Comparison of ENCODE assay signal across 1 cellular context in genomic region chr14:22980672-22981089, GRCh38.
TF ChIP-seq lines count a peak whose summit lies in the region.

No MANE protein-coding gene starts in this region.

TF ChIP-seq in HepG2, 621 proteins besides CTCF, POLR2A, EP300 and RAD21 (continued from another document and continues in another):
- TF ChIP-seq ZHX2 (IDR thresholded peaks at IDR 0.05; ENCODE audit: low read depth) (0 out of 2 replicates have a peak, but pooled peaks have one; percentile 24), ZHX2 (CRISPR knock-in tag; IDR thresholded peaks at IDR 0.05; ENCODE audit: borderline replicate concordance) (no peak), TEF (CRISPR knock-in tag; IDR thresholded peaks at IDR 0.05) (no peak), DMAP1 (CRISPR knock-in tag; IDR thresholded peaks at IDR 0.05) (peak; percentile 77), ZNF607 (CRISPR knock-in tag; IDR thresholded peaks at IDR 0.05; ENCODE audit: borderline replicate concordance) (no peak), KDM6A (CRISPR knock-in tag; IDR thresholded peaks at IDR 0.05; ENCODE audit: low read depth) (peak; percentile 35; the same call in 1 of the 2 replicates), SP1 (IDR thresholded peaks at IDR 0.05) (no peak), SP1 (CRISPR knock-in tag; IDR thresholded peaks at IDR 0.05) (peak; percentile 48; the same call in 1 of the 2 replicates), ZNF672 (CRISPR knock-in tag; IDR thresholded peaks at IDR 0.05) (no peak), GTF2F1 (IDR thresholded peaks at IDR 0.05; ENCODE audit: low read length) (no peak), TFE3 (CRISPR knock-in tag; IDR thresholded peaks at IDR 0.05) (peak; percentile 31; the same call in 1 of the 2 replicates), ATAD3A (CRISPR knock-in tag; IDR thresholded peaks at IDR 0.05) (no peak), NR0B2 (CRISPR knock-in tag; IDR thresholded peaks at IDR 0.05) (no peak), ATF7-NPFF (CRISPR knock-in tag; IDR thresholded peaks at IDR 0.05; ENCODE audit: low read depth) (no peak), RCOR2 (CRISPR knock-in tag; IDR thresholded peaks at IDR 0.05) (no peak; the same call in 1 of the 2 replicates), SMYD3 (CRISPR knock-in tag; IDR thresholded peaks at IDR 0.05) (no peak), ARNTL (CRISPR knock-in tag; IDR thresholded peaks at IDR 0.05) (peak; percentile 82), BHLHE40 (IDR thresholded peaks at IDR 0.05; ENCODE audit: low read length) (peak; percentile 70), PBX2 (CRISPR knock-in tag; IDR thresholded peaks at IDR 0.05) (no peak), GATAD1 (CRISPR knock-in tag; IDR thresholded peaks at IDR 0.05) (no peak; the same call in none of the 2 replicates), KMT2B (CRISPR knock-in tag; IDR thresholded peaks at IDR 0.05) (0 out of 2 replicates have a peak, but pooled peaks have one; percentile 8), ZNF678 (CRISPR knock-in tag; IDR thresholded peaks at IDR 0.05) (0 out of 2 replicates have a peak, but pooled peaks have one; percentile 12), TFDP1 (CRISPR knock-in tag; IDR thresholded peaks at IDR 0.05; ENCODE audit: borderline replicate concordance) (peak; percentile 72; the same call in 1 of the 2 replicates), ZGPAT (CRISPR knock-in tag; IDR thresholded peaks at IDR 0.05) (no peak; the same call in none of the 2 replicates), ZNF563 (CRISPR knock-in tag; IDR thresholded peaks at IDR 0.05) (no peak), RBAK (CRISPR knock-in tag; IDR thresholded peaks at IDR 0.05) (no peak), ZNF292 (CRISPR knock-in tag; IDR thresholded peaks at IDR 0.05; ENCODE audit: borderline replicate concordance, low read depth) (no peak), ZNF318 (CRISPR knock-in tag; IDR thresholded peaks at IDR 0.05) (peak; percentile 72; the same call in 1 of the 2 replicates), CEBPZ (IDR thresholded peaks at IDR 0.05; ENCODE audit: low read length) (no peak)
